In the genomic region with DNA sequence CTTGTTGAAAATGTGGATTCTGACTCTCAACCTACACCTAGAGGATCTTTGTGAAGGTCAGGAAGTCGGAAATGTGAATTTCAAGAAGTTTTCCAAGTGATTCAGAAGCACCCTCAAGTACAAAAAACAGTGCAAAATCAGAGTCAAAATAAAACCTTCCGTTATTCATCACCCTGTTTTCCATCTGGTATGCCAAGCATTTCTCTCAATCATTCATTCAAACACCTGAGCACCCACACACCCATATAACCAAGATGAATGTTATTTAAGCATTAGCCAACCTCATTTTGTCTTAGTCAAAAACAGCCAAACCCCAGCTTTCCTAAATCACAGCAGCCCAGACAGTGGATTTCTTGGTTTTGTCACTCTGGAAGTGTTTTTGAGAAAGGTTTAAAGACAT, we compare ENCODE assay signal across 1 cellular context.
TF ChIP-seq lines count a peak whose summit lies in the region.

No MANE protein-coding gene starts in this region.

TF ChIP-seq in endothelial cell of umbilical vein, 7 proteins besides CTCF, POLR2A, EP300 and RAD21 (continued from another document):
- TF ChIP-seq POLR2AphosphoS5 (IDR thresholded peaks at IDR 0.05; ENCODE audit: insufficient read depth, low read depth, low read length): no peak
- no peak for TF ChIP-seq EZH2 (IDR thresholded peaks at IDR 0.05; ENCODE audit: borderline replicate concordance, low read depth, low read length, severe bottlenecking)
